1 cellular context compared by ENCODE assay signal in genomic region chr6:12119085-12119588, GRCh38.
TF ChIP-seq lines count a peak whose summit lies in the region.

No MANE protein-coding gene starts in this region.

TF ChIP-seq in GM12878, 131 proteins besides CTCF, POLR2A, EP300 and RAD21 (continued from another document):
- TF ChIP-seq, protein P1, sequence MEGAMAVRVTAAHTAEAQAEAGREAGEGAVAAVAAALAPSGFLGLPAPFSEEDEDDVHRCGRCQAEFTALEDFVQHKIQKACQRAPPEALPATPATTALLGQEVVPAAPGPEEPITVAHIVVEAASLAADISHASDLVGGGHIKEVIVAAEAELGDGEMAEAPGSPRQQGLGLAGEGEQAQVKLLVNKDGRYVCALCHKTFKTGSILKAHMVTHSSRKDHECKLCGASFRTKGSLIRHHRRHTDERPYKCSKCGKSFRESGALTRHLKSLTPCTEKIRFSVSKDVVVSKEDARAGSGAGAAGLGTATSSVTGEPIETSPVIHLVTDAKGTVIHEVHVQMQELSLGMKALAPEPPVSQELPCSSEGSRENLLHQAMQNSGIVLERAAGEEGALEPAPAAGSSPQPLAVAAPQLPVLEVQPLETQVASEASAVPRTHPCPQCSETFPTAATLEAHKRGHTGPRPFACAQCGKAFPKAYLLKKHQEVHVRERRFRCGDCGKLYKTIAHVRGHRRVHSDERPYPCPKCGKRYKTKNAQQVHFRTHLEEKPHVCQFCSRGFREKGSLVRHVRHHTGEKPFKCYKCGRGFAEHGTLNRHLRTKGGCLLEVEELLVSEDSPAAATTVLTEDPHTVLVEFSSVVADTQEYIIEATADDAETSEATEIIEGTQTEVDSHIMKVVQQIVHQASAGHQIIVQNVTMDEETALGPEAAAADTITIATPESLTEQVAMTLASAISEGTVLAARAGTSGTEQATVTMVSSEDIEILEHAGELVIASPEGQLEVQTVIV (IDR thresholded peaks at IDR 0.05; ENCODE audit: borderline replicate concordance, partially characterized antibody), result no peak
- TF ChIP-seq ZNF384 (IDR thresholded peaks at IDR 0.05; ENCODE audit: borderline replicate concordance, low read depth, low read length), result no peak
- TF ChIP-seq PML (IDR thresholded peaks at IDR 0.05; ENCODE audit: low read length), result peak; percentile 63; the same call in 1 of the 2 replicates
- TF ChIP-seq RELA (IDR thresholded peaks at IDR 0.05; ENCODE audit: borderline replicate concordance, partially characterized antibody), result peak; percentile 96
- TF ChIP-seq TCF12 (IDR thresholded peaks at IDR 0.05; ENCODE audit: low read depth, low read length), result peak; percentile 47; the same call in 1 of the 2 replicates
- no peak for TF ChIP-seq MAX (IDR thresholded peaks at IDR 0.05; ENCODE audit: low read depth, low read length)
- no peak for TF ChIP-seq NFYA (IDR thresholded peaks at IDR 0.05; ENCODE audit: borderline replicate concordance, low read depth, low read length)
- TF ChIP-seq KAT2A (conservative IDR thresholded peaks at IDR 0.05; ENCODE audit: control insufficient read depth, low read depth, low read length), result no peak
- TF ChIP-seq TARDBP (IDR thresholded peaks at IDR 0.05; ENCODE audit: borderline replicate concordance), result no peak
- peak; percentile 80 for TF ChIP-seq BCL11A (IDR thresholded peaks at IDR 0.05; ENCODE audit: low read depth, low read length)
- no peak for TF ChIP-seq ZNF207 (IDR thresholded peaks at IDR 0.05; ENCODE audit: borderline replicate concordance)
- TF ChIP-seq, protein P2, sequence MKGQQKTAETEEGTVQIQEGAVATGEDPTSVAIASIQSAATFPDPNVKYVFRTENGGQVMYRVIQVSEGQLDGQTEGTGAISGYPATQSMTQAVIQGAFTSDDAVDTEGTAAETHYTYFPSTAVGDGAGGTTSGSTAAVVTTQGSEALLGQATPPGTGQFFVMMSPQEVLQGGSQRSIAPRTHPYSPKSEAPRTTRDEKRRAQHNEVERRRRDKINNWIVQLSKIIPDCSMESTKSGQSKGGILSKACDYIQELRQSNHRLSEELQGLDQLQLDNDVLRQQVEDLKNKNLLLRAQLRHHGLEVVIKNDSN (IDR thresholded peaks at IDR 0.05; ENCODE audit: borderline replicate concordance, extremely low read length, insufficient read depth, low read depth, low read length), result no peak
- TF ChIP-seq ZNF217 (IDR thresholded peaks at IDR 0.05), result no peak
- no peak for TF ChIP-seq FOS (IDR thresholded peaks at IDR 0.05; ENCODE audit: borderline replicate concordance, extremely low read depth, insufficient read length)
- TF ChIP-seq ZBTB11 (CRISPR knock-in tag; IDR thresholded peaks at IDR 0.05), result no peak
- TF ChIP-seq ESRRA (IDR thresholded peaks at IDR 0.05; ENCODE audit: low read length), result no peak
- peak; percentile 88 for TF ChIP-seq MTA2 (IDR thresholded peaks at IDR 0.05; ENCODE audit: low read depth)
- TF ChIP-seq WRNIP1 (IDR thresholded peaks at IDR 0.05; ENCODE audit: borderline replicate concordance, low read depth, low read length), result no peak
- TF ChIP-seq POLR2AphosphoS2 (IDR thresholded peaks at IDR 0.05; ENCODE audit: low read depth, low read length), result no peak
- no peak for TF ChIP-seq EZH2 (IDR thresholded peaks at IDR 0.05; ENCODE audit: borderline replicate concordance, control insufficient read depth, low read depth, low read length)
- TF ChIP-seq JUND (IDR thresholded peaks at IDR 0.05; ENCODE audit: low read depth, low read length), result no peak
- TF ChIP-seq NR2C2 (IDR thresholded peaks at IDR 0.05; ENCODE audit: borderline replicate concordance, control insufficient read depth, insufficient read length, low read depth), result no peak
- peak; percentile 64 for TF ChIP-seq POLR2AphosphoS5 (IDR thresholded peaks at IDR 0.05; ENCODE audit: low read length)
- TF ChIP-seq CUX1 (IDR thresholded peaks at IDR 0.05; ENCODE audit: insufficient replicate concordance, low read depth, low read length), result no peak
- no peak for TF ChIP-seq PAX8 (IDR thresholded peaks at IDR 0.05)
- peak; percentile 82 for TF ChIP-seq EED (IDR thresholded peaks at IDR 0.05; ENCODE audit: low read depth)
- no peak for TF ChIP-seq RFX5 (IDR thresholded peaks at IDR 0.05; ENCODE audit: low read depth, low read length)
- TF ChIP-seq HSF1 (IDR thresholded peaks at IDR 0.05; ENCODE audit: low read depth, low read length), result no peak
- peak; percentile 83 for TF ChIP-seq DPF2 (IDR thresholded peaks at IDR 0.05)
- peak; percentile 90 for TF ChIP-seq IKZF1 (conservative IDR thresholded peaks at IDR 0.05)
- TF ChIP-seq PAX5 (IDR thresholded peaks at IDR 0.05; ENCODE audit: borderline replicate concordance, low read depth, low read length), result no peak; the same call in 1 of the 2 replicates
TF ChIP-seq in GM12878: peak in this region for 37.
